ENCODE assay signal across 8 cellular contexts in the genomic region with DNA sequence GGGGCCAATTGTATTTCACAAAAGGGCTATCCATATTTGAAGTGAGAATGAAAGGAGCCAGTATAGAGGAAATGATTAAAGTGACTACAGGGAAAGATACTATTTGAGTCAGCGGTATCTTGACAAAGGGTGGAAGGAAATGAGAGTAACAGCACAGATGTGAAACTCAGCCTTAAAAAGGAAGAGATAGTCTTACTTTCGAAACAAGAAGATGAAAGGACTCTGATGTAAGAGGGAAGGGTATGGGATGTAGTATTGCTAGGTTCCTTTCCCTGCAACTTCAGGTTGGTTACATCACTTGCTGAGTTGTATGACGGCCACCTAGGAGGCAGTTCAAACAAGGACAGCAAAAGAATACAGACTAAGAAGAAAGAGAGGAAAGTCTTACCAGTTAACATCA. TPM values are rescaled to one million over a fixed set of nuclear protein-coding genes. Genes with fewer than 3 reads are reported as not detected.
DNase-seq lines count a peak whose midpoint lies in the region; ATAC-seq and TF ChIP-seq lines count a peak whose summit lies in the region.

No MANE protein-coding gene starts in this region.

- H3K4me3 ChIP-seq in NB4 (ENCODE audit: low read depth, low read length), result no peak overlapping the region

- DNase-seq in HCEC 1CT, result peak; percentile 48
- peak; percentile 64 for DNase-seq in NB4 (ENCODE audit: low read depth)
- DNase-seq in NCI-H2081 (lab: John Stamatoyannopoulos, UW), result no peak
- no peak for DNase-seq in activated CD8-positive, alpha-beta memory T cell treated with anti-CD3 and anti-CD28 coated beads, Interleukin-2, amount 50 U/mL, for 48 hours
- DNase-seq in cerebellum (ENCODE audit: low spot score), result no peak
- no peak for DNase-seq in mesenteric fat pad (ENCODE audit: low spot score)

- no peak for TF ChIP-seq POLR2A in NB4 (IDR thresholded peaks at IDR 0.05; ENCODE audit: extremely low read depth, insufficient read length)

- TF ChIP-seq CTCF in NB4 (IDR thresholded peaks at IDR 0.05; ENCODE audit: low read depth, low read length), result no peak

- ATAC-seq in GM18519 (IDR thresholded peaks at IDR 0.05; ENCODE audit: low FRiP score, unreplicated experiment) (peak; percentile 95), esophagus mucosa (peak; percentile 68)

RNA-seq across cellular contexts. Expression of a gene that starts 13.7 kb away (rescaled TPM):
- total RNA-seq in esophagus mucosa (32.8 TPM), cerebellum (19.1 TPM), mesenteric fat pad (23.2 TPM)

RNA-seq across cellular contexts. Expression of a gene that starts 14.9 kb away (rescaled TPM):
- total RNA-seq in esophagus mucosa, result 5.9 TPM
- total RNA-seq in cerebellum, result 23.2 TPM
- 5.7 TPM for total RNA-seq in mesenteric fat pad

RNA-seq across cellular contexts. Expression of a gene that starts 52.2 kb away (rescaled TPM):
- total RNA-seq in esophagus mucosa (10.6 TPM), cerebellum (53.5 TPM), mesenteric fat pad (18.7 TPM)

Comparison
In these comparisons a context has a peak if more than half of its experiments do, and no peak if none do; other contexts are left out.
1. DNase-seq: peak in HCEC 1CT (single experiment) and NB4 (single experiment); none in NCI-H2081 (0 of 2), activated CD8-positive, alpha-beta memory T cell treated with anti-CD3 and anti-CD28 coated beads, Interleukin-2, amount 50 U/mL, for 48 hours (single experiment), cerebellum (single experiment) and mesenteric fat pad (single experiment).